ENCODE assay signal across 1 cellular context in the genomic region with DNA sequence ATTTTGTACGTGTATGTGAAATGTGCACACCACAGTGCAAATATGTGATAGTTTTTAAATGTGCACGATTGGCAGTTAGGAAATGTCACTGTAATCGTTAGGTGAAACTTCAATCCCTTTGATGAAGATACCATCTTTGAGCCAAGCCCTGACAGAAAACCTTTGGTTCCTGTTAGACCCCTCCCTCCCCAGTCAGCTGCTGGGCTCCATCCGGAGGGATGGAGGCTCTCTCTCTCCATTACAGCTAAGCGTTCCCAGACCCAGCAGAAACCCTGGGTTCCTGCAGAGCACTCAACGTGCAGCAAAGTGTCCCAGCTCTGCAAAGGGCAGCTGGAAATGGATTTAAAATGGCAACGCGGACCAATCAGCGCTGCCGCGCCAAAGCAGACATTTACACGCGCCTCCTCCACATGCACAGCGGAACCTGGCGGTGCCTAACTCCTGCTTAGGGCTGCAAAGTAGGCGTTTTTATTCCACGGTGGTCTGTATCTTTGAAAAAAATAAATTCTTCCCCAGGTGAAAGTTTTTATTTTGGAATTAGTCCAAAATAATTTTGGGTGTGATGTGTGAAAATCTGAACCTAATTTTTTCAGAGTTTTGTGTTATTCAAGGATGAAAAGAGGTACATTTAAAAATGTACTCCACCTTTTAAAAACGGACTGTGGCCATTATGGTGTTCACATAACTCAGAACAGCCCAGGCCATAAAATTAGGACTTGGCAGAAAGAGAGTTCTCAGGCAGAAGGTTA.
TF ChIP-seq lines count a peak whose summit lies in the region.

No MANE protein-coding gene starts in this region.

TF ChIP-seq in HepG2, 621 proteins besides CTCF, POLR2A, EP300 and RAD21 (continued from another document and continues in another):
- TF ChIP-seq, protein P1, sequence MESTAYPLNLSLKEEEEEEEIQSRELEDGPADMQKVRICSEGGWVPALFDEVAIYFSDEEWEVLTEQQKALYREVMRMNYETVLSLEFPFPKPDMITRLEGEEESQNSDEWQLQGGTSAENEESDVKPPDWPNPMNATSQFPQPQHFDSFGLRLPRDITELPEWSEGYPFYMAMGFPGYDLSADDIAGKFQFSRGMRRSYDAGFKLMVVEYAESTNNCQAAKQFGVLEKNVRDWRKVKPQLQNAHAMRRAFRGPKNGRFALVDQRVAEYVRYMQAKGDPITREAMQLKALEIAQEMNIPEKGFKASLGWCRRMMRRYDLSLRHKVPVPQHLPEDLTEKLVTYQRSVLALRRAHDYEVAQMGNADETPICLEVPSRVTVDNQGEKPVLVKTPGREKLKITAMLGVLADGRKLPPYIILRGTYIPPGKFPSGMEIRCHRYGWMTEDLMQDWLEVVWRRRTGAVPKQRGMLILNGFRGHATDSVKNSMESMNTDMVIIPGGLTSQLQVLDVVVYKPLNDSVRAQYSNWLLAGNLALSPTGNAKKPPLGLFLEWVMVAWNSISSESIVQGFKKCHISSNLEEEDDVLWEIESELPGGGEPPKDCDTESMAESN (CRISPR knock-in tag; conservative IDR thresholded peaks at IDR 0.05): no peak; the same call in 1 of the 2 replicates
- TF ChIP-seq ZNF776 (CRISPR knock-in tag; IDR thresholded peaks at IDR 0.05) (no peak), FOSL2 (CRISPR knock-in tag; IDR thresholded peaks at IDR 0.05) (peak; percentile 46; the same call in 1 of the 2 replicates), ZNF235 (CRISPR knock-in tag; IDR thresholded peaks at IDR 0.05; ENCODE audit: borderline replicate concordance) (no peak), STAT5B (CRISPR knock-in tag; IDR thresholded peaks at IDR 0.05) (0 out of 2 replicates have a peak, but pooled peaks have one; percentile 13), PCBP2 (optimal IDR thresholded peaks at IDR 0.05; ENCODE audit: low read depth, low read length, poor library complexity, severe bottlenecking) (no peak), KLF13 (CRISPR knock-in tag; IDR thresholded peaks at IDR 0.05) (no peak), CEBPB (IDR thresholded peaks at IDR 0.05; ENCODE audit: borderline replicate concordance, low read depth, low read length) (no peak), HMG20B (CRISPR knock-in tag; conservative IDR thresholded peaks at IDR 0.05) (0 out of 2 replicates have a peak, but pooled peaks have one; percentile 39), ZFP36 (IDR thresholded peaks at IDR 0.05; ENCODE audit: borderline replicate concordance, low read depth, low read length, partially characterized antibody) (no peak), NFIC (IDR thresholded peaks at IDR 0.05; ENCODE audit: low read length) (peak; percentile 65), NAIF1 (CRISPR knock-in tag; IDR thresholded peaks at IDR 0.05; ENCODE audit: borderline replicate concordance) (no peak), RFXAP (CRISPR knock-in tag; IDR thresholded peaks at IDR 0.05; ENCODE audit: borderline replicate concordance) (no peak; the same call in 1 of the 2 replicates), TAF1 (CRISPR knock-in tag; IDR thresholded peaks at IDR 0.05) (peak; percentile 81; the same call in 1 of the 2 replicates), ZNF225 (CRISPR knock-in tag; IDR thresholded peaks at IDR 0.05) (no peak), ZNF12 (CRISPR knock-in tag; IDR thresholded peaks at IDR 0.05) (peak; percentile 76), HDAC6 (IDR thresholded peaks at IDR 0.05; ENCODE audit: low read depth, low read length) (no peak), ZNF24 (IDR thresholded peaks at IDR 0.05) (no peak), ZNF33B (CRISPR knock-in tag; IDR thresholded peaks at IDR 0.05) (no peak), NPAS2 (CRISPR knock-in tag; IDR thresholded peaks at IDR 0.05; ENCODE audit: borderline replicate concordance) (no peak), ZNF543 (CRISPR knock-in tag; IDR thresholded peaks at IDR 0.05) (peak; percentile 32; the same call in 1 of the 2 replicates), ZNF569 (CRISPR knock-in tag; IDR thresholded peaks at IDR 0.05; ENCODE audit: borderline replicate concordance) (no peak), ZNF263 (CRISPR knock-in tag; IDR thresholded peaks at IDR 0.05) (peak; percentile 54), ETV6 (CRISPR knock-in tag; conservative IDR thresholded peaks at IDR 0.05) (0 out of 2 replicates have a peak, but pooled peaks have one; percentile 70), EZH2 (conservative IDR thresholded peaks at IDR 0.05; ENCODE audit: low read depth, low read length) (no peak), HES4 (CRISPR knock-in tag; IDR thresholded peaks at IDR 0.05; ENCODE audit: borderline replicate concordance) (no peak), SIN3A (IDR thresholded peaks at IDR 0.05; ENCODE audit: borderline replicate concordance, low read depth, low read length) (peak; percentile 87), SRY (CRISPR knock-in tag; IDR thresholded peaks at IDR 0.05) (no peak), ATF7 (IDR thresholded peaks at IDR 0.05) (no peak), ATF7 (CRISPR knock-in tag; IDR thresholded peaks at IDR 0.05) (peak; percentile 58; the same call in 1 of the 2 replicates), ZNF766 (CRISPR knock-in tag; IDR thresholded peaks at IDR 0.05; ENCODE audit: borderline replicate concordance) (peak; percentile 79; the same call in 1 of the 2 replicates)
- TF ChIP-seq, protein P2, sequence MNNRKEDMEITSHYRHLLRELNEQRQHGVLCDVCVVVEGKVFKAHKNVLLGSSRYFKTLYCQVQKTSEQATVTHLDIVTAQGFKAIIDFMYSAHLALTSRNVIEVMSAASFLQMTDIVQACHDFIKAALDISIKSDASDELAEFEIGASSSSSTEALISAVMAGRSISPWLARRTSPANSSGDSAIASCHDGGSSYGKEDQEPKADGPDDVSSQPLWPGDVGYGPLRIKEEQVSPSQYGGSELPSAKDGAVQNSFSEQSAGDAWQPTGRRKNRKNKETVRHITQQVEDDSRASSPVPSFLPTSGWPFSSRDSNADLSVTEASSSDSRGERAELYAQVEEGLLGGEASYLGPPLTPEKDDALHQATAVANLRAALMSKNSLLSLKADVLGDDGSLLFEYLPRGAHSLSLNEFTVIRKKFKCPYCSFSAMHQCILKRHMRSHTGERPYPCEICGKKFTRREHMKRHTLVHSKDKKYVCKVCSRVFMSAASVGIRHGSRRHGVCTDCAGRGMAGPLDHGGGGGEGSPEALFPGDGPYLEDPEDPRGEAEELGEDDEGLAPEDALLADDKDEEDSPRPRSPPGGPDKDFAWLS (CRISPR knock-in tag; IDR thresholded peaks at IDR 0.05; ENCODE audit: borderline replicate concordance): no peak
- TF ChIP-seq, protein P3, sequence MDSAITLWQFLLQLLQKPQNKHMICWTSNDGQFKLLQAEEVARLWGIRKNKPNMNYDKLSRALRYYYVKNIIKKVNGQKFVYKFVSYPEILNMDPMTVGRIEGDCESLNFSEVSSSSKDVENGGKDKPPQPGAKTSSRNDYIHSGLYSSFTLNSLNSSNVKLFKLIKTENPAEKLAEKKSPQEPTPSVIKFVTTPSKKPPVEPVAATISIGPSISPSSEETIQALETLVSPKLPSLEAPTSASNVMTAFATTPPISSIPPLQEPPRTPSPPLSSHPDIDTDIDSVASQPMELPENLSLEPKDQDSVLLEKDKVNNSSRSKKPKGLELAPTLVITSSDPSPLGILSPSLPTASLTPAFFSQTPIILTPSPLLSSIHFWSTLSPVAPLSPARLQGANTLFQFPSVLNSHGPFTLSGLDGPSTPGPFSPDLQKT (CRISPR knock-in tag; IDR thresholded peaks at IDR 0.05; ENCODE audit: borderline replicate concordance): no peak
- TF ChIP-seq, protein P4, sequence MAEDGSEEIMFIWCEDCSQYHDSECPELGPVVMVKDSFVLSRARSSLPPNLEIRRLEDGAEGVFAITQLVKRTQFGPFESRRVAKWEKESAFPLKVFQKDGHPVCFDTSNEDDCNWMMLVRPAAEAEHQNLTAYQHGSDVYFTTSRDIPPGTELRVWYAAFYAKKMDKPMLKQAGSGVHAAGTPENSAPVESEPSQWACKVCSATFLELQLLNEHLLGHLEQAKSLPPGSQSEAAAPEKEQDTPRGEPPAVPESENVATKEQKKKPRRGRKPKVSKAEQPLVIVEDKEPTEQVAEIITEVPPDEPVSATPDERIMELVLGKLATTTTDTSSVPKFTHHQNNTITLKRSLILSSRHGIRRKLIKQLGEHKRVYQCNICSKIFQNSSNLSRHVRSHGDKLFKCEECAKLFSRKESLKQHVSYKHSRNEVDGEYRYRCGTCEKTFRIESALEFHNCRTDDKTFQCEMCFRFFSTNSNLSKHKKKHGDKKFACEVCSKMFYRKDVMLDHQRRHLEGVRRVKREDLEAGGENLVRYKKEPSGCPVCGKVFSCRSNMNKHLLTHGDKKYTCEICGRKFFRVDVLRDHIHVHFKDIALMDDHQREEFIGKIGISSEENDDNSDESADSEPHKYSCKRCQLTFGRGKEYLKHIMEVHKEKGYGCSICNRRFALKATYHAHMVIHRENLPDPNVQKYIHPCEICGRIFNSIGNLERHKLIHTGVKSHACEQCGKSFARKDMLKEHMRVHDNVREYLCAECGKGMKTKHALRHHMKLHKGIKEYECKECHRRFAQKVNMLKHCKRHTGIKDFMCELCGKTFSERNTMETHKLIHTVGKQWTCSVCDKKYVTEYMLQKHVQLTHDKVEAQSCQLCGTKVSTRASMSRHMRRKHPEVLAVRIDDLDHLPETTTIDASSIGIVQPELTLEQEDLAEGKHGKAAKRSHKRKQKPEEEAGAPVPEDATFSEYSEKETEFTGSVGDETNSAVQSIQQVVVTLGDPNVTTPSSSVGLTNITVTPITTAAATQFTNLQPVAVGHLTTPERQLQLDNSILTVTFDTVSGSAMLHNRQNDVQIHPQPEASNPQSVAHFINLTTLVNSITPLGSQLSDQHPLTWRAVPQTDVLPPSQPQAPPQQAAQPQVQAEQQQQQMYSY (CRISPR knock-in tag; IDR thresholded peaks at IDR 0.05): no peak
- TF ChIP-seq, protein P5, sequence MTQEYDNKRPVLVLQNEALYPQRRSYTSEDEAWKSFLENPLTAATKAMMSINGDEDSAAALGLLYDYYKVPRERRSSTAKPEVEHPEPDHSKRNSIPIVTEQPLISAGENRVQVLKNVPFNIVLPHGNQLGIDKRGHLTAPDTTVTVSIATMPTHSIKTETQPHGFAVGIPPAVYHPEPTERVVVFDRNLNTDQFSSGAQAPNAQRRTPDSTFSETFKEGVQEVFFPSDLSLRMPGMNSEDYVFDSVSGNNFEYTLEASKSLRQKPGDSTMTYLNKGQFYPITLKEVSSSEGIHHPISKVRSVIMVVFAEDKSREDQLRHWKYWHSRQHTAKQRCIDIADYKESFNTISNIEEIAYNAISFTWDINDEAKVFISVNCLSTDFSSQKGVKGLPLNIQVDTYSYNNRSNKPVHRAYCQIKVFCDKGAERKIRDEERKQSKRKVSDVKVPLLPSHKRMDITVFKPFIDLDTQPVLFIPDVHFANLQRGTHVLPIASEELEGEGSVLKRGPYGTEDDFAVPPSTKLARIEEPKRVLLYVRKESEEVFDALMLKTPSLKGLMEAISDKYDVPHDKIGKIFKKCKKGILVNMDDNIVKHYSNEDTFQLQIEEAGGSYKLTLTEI (CRISPR knock-in tag; conservative IDR thresholded peaks at IDR 0.05): no peak
- TF ChIP-seq, protein P6, sequence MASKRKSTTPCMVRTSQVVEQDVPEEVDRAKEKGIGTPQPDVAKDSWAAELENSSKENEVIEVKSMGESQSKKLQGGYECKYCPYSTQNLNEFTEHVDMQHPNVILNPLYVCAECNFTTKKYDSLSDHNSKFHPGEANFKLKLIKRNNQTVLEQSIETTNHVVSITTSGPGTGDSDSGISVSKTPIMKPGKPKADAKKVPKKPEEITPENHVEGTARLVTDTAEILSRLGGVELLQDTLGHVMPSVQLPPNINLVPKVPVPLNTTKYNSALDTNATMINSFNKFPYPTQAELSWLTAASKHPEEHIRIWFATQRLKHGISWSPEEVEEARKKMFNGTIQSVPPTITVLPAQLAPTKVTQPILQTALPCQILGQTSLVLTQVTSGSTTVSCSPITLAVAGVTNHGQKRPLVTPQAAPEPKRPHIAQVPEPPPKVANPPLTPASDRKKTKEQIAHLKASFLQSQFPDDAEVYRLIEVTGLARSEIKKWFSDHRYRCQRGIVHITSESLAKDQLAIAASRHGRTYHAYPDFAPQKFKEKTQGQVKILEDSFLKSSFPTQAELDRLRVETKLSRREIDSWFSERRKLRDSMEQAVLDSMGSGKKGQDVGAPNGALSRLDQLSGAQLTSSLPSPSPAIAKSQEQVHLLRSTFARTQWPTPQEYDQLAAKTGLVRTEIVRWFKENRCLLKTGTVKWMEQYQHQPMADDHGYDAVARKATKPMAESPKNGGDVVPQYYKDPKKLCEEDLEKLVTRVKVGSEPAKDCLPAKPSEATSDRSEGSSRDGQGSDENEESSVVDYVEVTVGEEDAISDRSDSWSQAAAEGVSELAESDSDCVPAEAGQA (IDR thresholded peaks at IDR 0.05; ENCODE audit: low read depth): no peak; the same call in 1 of the 2 replicates
- TF ChIP-seq, protein P6 (CRISPR knock-in tag; IDR thresholded peaks at IDR 0.05; ENCODE audit: borderline replicate concordance): no peak
- TF ChIP-seq, protein P7, sequence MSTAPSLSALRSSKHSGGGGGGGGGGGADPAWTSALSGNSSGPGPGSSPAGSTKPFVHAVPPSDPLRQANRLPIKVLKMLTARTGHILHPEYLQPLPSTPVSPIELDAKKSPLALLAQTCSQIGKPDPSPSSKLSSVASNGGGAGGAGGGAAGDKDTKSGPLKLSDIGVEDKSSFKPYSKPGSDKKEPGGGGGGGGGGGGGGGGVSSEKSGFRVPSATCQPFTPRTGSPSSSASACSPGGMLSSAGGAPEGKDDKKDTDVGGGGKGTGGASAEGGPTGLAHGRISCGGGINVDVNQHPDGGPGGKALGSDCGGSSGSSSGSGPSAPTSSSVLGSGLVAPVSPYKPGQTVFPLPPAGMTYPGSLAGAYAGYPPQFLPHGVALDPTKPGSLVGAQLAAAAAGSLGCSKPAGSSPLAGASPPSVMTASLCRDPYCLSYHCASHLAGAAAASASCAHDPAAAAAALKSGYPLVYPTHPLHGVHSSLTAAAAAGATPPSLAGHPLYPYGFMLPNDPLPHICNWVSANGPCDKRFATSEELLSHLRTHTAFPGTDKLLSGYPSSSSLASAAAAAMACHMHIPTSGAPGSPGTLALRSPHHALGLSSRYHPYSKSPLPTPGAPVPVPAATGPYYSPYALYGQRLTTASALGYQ (CRISPR knock-in tag; IDR thresholded peaks at IDR 0.05): peak; percentile 43; the same call in 1 of the 2 replicates
- TF ChIP-seq, protein P8, sequence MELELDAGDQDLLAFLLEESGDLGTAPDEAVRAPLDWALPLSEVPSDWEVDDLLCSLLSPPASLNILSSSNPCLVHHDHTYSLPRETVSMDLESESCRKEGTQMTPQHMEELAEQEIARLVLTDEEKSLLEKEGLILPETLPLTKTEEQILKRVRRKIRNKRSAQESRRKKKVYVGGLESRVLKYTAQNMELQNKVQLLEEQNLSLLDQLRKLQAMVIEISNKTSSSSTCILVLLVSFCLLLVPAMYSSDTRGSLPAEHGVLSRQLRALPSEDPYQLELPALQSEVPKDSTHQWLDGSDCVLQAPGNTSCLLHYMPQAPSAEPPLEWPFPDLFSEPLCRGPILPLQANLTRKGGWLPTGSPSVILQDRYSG (CRISPR knock-in tag; IDR thresholded peaks at IDR 0.05): no peak
